ENCODE assay signal across 9 cellular contexts in the genomic region with DNA sequence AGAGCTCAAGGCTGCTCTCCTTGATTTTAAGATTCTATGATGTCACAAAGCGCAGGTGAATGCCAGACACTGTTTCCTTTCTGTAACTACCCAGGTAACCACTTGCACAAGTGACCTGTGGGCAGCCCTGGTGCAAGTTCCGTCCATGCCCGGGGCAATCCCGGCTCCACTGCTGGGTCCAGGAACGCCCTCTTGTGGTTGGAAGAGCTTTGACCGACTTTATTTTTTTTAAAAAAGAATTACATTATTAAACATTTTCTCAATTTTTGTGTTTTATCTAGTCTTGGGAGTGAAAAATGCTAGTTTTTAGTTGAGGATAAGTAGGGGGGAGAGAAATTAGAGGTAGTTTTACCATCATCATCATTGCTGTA.
DNase-seq lines count a peak whose midpoint lies in the region; TF ChIP-seq lines count a peak whose summit lies in the region.
"Had no signal": no experiment of that assay in that cellular context is flagged by ENCODE, and none has a peak within 500 bp of the region (broad histone marks: within the 10 kb centered on the region; RNA-seq: fewer than 3 reads in every experiment).

No MANE protein-coding gene starts in this region.

- DNase-seq in MCF 10A (ENCODE audit: unreplicated experiment): peak; percentile 59
- DNase-seq in mammary epithelial cell: no peak
- peak; percentile 37 for DNase-seq in astrocyte of the hippocampus (ENCODE audit: low read depth, low spot score)
- DNase-seq in kidney epithelial cell (ENCODE audit: low read depth): no peak
- no peak for DNase-seq in uterus
- DNase-seq in SHP77 treated with DMSO at 0.1 percent for 48 hours (lab: John Stamatoyannopoulos, UW): no peak
- DNase-seq in dedifferentiated amniotic fluid mesenchymal stem cell (ENCODE audit: extremely low spot score): no peak
- no peak for DNase-seq in NCI-H226

- CTCF ChIA-PET in MCF 10A (lab: Yijun Ruan, JAX): interaction anchor here (0.6 to 2.9 kb wide), 20 partner anchors 9 to 1121 kb away, joined by 3 to 18 read pairs (median 4); no protein-coding TSS in a partner anchor
- CTCF ChIA-PET in mammary epithelial cell (lab: Charles Lee; ENCODE audit: low non-redundant PET): no interaction called here

- intact Hi-C loops in MCF 10A (cut with micrococcal nuclease): loop anchor here (2.0 to 5.0 kb wide), 4 partner anchors 153 to 1252 kb away; no protein-coding TSS in a partner anchor
- intact Hi-C loops in mammary epithelial cell (cut with micrococcal nuclease): no loop called here
- intact Hi-C loops in uterus (cut with DNase I; ENCODE audit: low total_unique reads): no loop called here

- H3K4me2 ChIP-seq in mammary epithelial cell (ENCODE audit: insufficient read depth, low read depth, low read length): no peak overlapping the region

- H4K20me1 ChIP-seq in mammary epithelial cell (ENCODE audit: insufficient read depth, low read length): no peaks in the 10 kb centered on the region

- peaks cover 41% of the 10 kb centered on the region for H3K9me3 ChIP-seq in mammary epithelial cell (replicated peaks; ENCODE audit: insufficient read depth, low read length)
- H3K9me3 ChIP-seq in uterus: no peaks in the 10 kb centered on the region

- H3K4me3 ChIP-seq in mammary epithelial cell (replicated peaks in 1 of 3; ENCODE audit: insufficient read depth in 1 of 3, low read depth in 2 of 3, low read length in 3 of 3): no peak overlapping the region
- no peak overlapping the region for H3K4me3 ChIP-seq in kidney epithelial cell (ENCODE audit: low read depth, low read length)
- no peak overlapping the region for H3K4me3 ChIP-seq in uterus

- H3K36me3 Mint-ChIP-seq in MCF 10A (ENCODE audit: insufficient read depth, unreplicated experiment): peaks cover 13% of the 10 kb centered on the region
- H3K36me3 Mint-ChIP-seq: memory B cell had no signal

- H3K27ac Mint-ChIP-seq in MCF 10A (ENCODE audit: low read depth, unreplicated experiment): peak overlapping the region; percentile 97
- H3K27ac Mint-ChIP-seq: memory B cell had no signal

- no peak overlapping the region for H3K27ac ChIP-seq in mammary epithelial cell (ENCODE audit: insufficient read depth, low read depth, low read length)
- peak overlapping the region in 1 of 2 donors; percentile 5 for H3K27ac ChIP-seq in uterus

- H3K9ac ChIP-seq in mammary epithelial cell (ENCODE audit: insufficient read depth, low read length): no peak overlapping the region

- H2AFZ ChIP-seq in mammary epithelial cell (ENCODE audit: low read depth, low read length): no peak overlapping the region

- H3K27me3 Mint-ChIP-seq in MCF 10A (ENCODE audit: insufficient read depth, unreplicated experiment): no peaks in the 10 kb centered on the region

- peaks cover 32% of the 10 kb centered on the region for H3K4me1 Mint-ChIP-seq in MCF 10A (ENCODE audit: insufficient read depth, unreplicated experiment)
- H3K4me1 Mint-ChIP-seq: memory B cell had no signal

- dilution Hi-C loops in mammary epithelial cell (cut with HindIII; ENCODE audit: low sequenced_read_pairs): no loop called here

- WGBS in mammary epithelial cell (ENCODE audit: low coverage, missing lambda C conversion rate): 30% methylated on average over 6 of the region's 6 CpGs

- H3K36me3 ChIP-seq in mammary epithelial cell (ENCODE audit: insufficient read depth, low read length) (no peaks in the 10 kb centered on the region), kidney epithelial cell (ENCODE audit: control insufficient read depth, insufficient read depth, low read length) (no peaks in the 10 kb centered on the region), uterus (no peaks in the 10 kb centered on the region)

- no peak for TF ChIP-seq POLR2A in uterus (IDR thresholded peaks at IDR 0.05)

- peaks cover 6% of the 10 kb centered on the region for H3K9me3 Mint-ChIP-seq in MCF 10A (ENCODE audit: unreplicated experiment)
- H3K9me3 Mint-ChIP-seq: memory B cell had no signal

- in situ Hi-C loops in mammary epithelial cell (cut with MboI; ENCODE audit: low sequenced_read_pairs in 2 of 2): no loop called here

- H3K4me1 ChIP-seq in mammary epithelial cell (ENCODE audit: insufficient read depth, low read length) (no peaks in the 10 kb centered on the region), uterus (no peaks in the 10 kb centered on the region)

- POLR2A ChIA-PET in MCF 10A (lab: Yijun Ruan, JAX): interaction anchor here (0.7 to 1.8 kb wide), 13 partner anchors 9 to 697 kb away, joined by 3 to 24 read pairs (median 3); no protein-coding TSS in a partner anchor

- H3K27me3 ChIP-seq in mammary epithelial cell (ENCODE audit: insufficient read depth, low read length) (no peaks in the 10 kb centered on the region), kidney epithelial cell (ENCODE audit: control insufficient read depth, insufficient read depth, low read length) (no peaks in the 10 kb centered on the region), uterus (no peaks in the 10 kb centered on the region)

- BruUV-seq in MCF 10A (replicated peaks; lab: Mats Ljungman, UMichigan) (no TSS peak), mammary epithelial cell (replicated peaks; lab: Mats Ljungman, UMichigan) (no TSS peak)

- H3K4me3 Mint-ChIP-seq in MCF 10A (ENCODE audit: unreplicated experiment): peak overlapping the region; percentile 60
- H3K4me3 Mint-ChIP-seq: memory B cell had no signal

- TF ChIP-seq CTCF in MCF 10A (IDR thresholded peaks at IDR 0.05; ENCODE audit: unreplicated experiment) (peak; percentile 77), mammary epithelial cell (conservative IDR thresholded peaks at IDR 0.05 in 1 of 2, IDR thresholded peaks at IDR 0.05 in 1 of 2; ENCODE audit: extremely low read depth in 1 of 2, insufficient read depth in 1 of 2, low read depth in 1 of 2, low read length in 2 of 2) (no peak), kidney epithelial cell (IDR thresholded peaks at IDR 0.05; ENCODE audit: insufficient read depth, low read length, poor library complexity, severe bottlenecking) (peak; percentile 32), uterus (IDR thresholded peaks at IDR 0.05) (peak in 3 of 4 experiments; percentile 10 to 31 (median 21))

- no peaks in the 10 kb centered on the region for H3K79me2 ChIP-seq in mammary epithelial cell (ENCODE audit: insufficient read depth, low read length)

Comparison
In these comparisons a context has a peak if more than half of its experiments do, and no peak if none do; other contexts are left out.
1. DNase-seq: peak in MCF 10A (single experiment) and astrocyte of the hippocampus (single experiment); none in mammary epithelial cell (single experiment), kidney epithelial cell (single experiment), uterus (0 of 2), SHP77 treated with DMSO at 0.1 percent for 48 hours (single experiment), dedifferentiated amniotic fluid mesenchymal stem cell (single experiment) and NCI-H226 (single experiment).
2. CTCF ChIP-seq: peak in MCF 10A (single experiment), kidney epithelial cell (single experiment) and uterus (3 of 4); none in mammary epithelial cell (0 of 2).